Comparison of ENCODE assay signal across 11 cellular contexts in the genomic region with DNA sequence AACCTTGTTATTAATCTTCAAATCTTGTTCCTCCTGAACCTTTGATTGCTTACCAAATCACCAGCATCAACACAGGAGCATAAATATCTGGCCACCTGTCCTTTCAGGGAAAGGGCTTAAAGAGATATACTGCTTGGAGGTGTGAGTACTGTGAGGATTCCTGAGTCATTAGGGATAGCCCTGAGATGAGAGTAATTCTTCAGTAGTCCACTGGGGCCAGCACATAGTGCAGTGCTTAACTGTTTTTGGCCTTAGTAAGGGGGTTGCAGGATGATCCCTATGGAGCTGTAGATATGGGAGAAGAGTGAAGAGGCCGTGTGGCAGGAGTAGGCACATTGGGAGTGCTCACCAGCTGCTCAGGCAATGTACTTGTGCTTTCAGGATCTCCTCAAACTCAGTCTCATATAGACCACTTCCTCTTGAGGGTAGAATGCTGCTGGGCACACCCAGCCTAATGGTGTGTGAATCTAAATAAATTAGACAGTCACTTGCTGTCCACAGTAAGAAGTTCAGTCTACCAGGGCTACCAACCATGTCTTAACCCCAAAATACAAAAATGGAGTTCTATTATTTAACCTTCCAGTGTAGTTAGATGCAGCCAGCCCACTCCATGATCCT.
DNase-seq lines count a peak whose midpoint lies in the region; ATAC-seq and TF ChIP-seq lines count a peak whose summit lies in the region.
"Had no signal": no experiment of that assay in that cellular context is flagged by ENCODE, and none has a peak within 500 bp of the region (broad histone marks: within the 10 kb centered on the region; RNA-seq: fewer than 3 reads in every experiment).

No MANE protein-coding gene starts in this region.

- DNase-seq in NOMO-1 treated with DMSO at 0.1 percent for 48 hours (lab: John Stamatoyannopoulos, UW; ENCODE audit: unreplicated experiment) (peak; percentile 63), NCI-H2107 (lab: John Stamatoyannopoulos, UW) (no peak), NCI-H1092 treated with DMSO at 0.1 percent for 48 hours (lab: John Stamatoyannopoulos, UW) (no peak)
- DNase-seq in stimulated activated naive CD4-positive, alpha-beta T cell (lab: John Stamatoyannopoulos, UW): no peak
- DNase-seq in activated CD4-positive, alpha-beta T cell treated with anti-CD3 and anti-CD28 coated beads for 4 hours: no peak
- DNase-seq: AML-193, brain microvascular endothelial cell had no signal

- 0 out of 3 replicates have a peak, but pooled peaks have one; percentile 12 for TF ChIP-seq CTCF in GM12872 (IDR thresholded peaks at IDR 0.05; ENCODE audit: insufficient read depth, low read depth, low read length)

- ATAC-seq in GM19438 (IDR thresholded peaks at IDR 0.05; ENCODE audit: low read depth, unreplicated experiment) (peak; percentile 91), HG02973 (IDR thresholded peaks at IDR 0.05; ENCODE audit: unreplicated experiment) (peak; percentile 87)
- ATAC-seq: K562 had no signal
